1 cellular context compared by ENCODE assay signal in genomic region chr7:103343332-103343731, GRCh38.
TF ChIP-seq lines count a peak whose summit lies in the region.

No MANE protein-coding gene starts in this region.

TF ChIP-seq in K562, 482 proteins besides CTCF, POLR2A, EP300 and RAD21:
- TF ChIP-seq MCM3 (IDR thresholded peaks at IDR 0.05) (no peak), ESRRA (IDR thresholded peaks at IDR 0.05; ENCODE audit: borderline replicate concordance, low read depth) (peak; percentile 74), KAT8 (IDR thresholded peaks at IDR 0.05; ENCODE audit: low read depth) (no peak), ZNF316 (IDR thresholded peaks at IDR 0.05) (0 out of 2 replicates have a peak, but pooled peaks have one; percentile 7)
